ENCODE assay signal across 9 cellular contexts in the genomic region with DNA sequence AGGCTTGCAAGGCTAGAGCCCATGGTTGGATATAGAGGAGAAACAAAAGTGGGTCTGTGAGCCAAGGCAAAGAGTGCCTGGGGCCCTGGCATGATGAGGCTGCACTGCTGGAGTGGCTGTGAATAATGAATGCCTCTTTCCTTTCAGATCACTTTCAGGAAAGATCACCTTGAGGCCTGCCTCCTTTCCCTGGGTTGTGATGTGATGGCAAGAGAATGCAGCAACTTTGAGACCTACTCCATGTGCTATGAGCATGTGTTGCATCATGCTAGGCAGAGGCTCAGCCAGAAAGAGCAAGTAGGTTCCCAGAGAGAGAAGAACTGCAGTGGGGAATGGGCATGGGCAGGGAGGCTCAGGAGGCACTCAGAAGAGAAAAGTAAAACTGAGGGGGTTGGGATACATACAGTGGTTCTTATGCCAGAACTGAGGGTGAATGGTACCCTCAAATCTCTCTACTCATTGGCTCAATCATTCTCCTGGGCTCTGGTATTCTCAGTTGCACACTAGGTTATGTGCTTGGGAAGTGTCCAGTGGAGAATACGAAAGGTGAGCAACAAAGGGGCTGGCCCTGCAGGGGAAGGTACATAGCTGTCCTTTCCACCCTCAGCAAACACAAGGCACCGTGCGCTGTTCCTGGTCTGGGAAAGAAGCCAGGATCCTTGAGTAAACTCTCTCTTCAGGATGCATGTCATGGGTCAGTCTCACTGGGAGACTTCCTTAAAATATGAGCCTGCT. TPM values are rescaled to one million over a fixed set of nuclear protein-coding genes. Genes with fewer than 3 reads are reported as not detected.
A peak's percentile ranks its signal among the peaks of the same experiment; 100 is the strongest.
DNase-seq lines count a peak whose midpoint lies in the region; ATAC-seq, FAIRE-seq and TF ChIP-seq lines count a peak whose summit lies in the region.
"Had no signal": no experiment of that assay in that cellular context is flagged by ENCODE, and none has a peak within 500 bp of the region (broad histone marks: within the 10 kb centered on the region; RNA-seq: fewer than 3 reads in every experiment).

No MANE protein-coding gene starts in this region.

- H3K4me3 ChIP-seq in HCT116 (replicated peaks in 1 of 2; ENCODE audit: low read depth in 1 of 2, low read length in 2 of 2): no peak overlapping the region
- H3K4me3 ChIP-seq in astrocyte of the cerebellum (ENCODE audit: low read depth, low read length): no peak overlapping the region
- no peak overlapping the region for H3K4me3 ChIP-seq in Caco-2 (ENCODE audit: low read depth, low read length)
- no peak overlapping the region for H3K4me3 ChIP-seq in kidney (ENCODE audit: low read length in 2 of 2)

- DNase-seq in HCT116 (ENCODE audit: low read depth, low spot score) (peak; percentile 12), astrocyte of the cerebellum (ENCODE audit: low read depth) (peak; percentile 12), iris pigment epithelial cell (ENCODE audit: low read depth) (peak; percentile 40), NCI-H82 (lab: John Stamatoyannopoulos, UW) (no peak), Caco-2 (no peak), kidney (no peak)
- no peak for DNase-seq in activated CD8-positive, alpha-beta T cell treated with anti-CD3 and anti-CD28 coated beads for 36 hours

- POLR2A ChIA-PET in HCT116 (lab: Charles Lee): no interaction called here
- POLR2A ChIA-PET in Caco-2 (lab: Charles Lee): no interaction called here
- POLR2A ChIA-PET in activated CD8-positive, alpha-beta T cell treated with anti-CD3 and anti-CD28 coated beads for 36 hours (lab: Charles Lee): no interaction called here

- BruUV-seq in HCT116 (replicated peaks; lab: Mats Ljungman, UMichigan): no TSS peak
- no TSS peak for BruUV-seq in Caco-2 (replicated peaks; lab: Mats Ljungman, UMichigan)

- H3K9me3 ChIP-seq in HCT116 (ENCODE audit: control insufficient read depth in 1 of 2, insufficient read depth in 1 of 2, low read depth in 1 of 2, low read length in 2 of 2): no peaks in the 10 kb centered on the region
- no peaks in the 10 kb centered on the region for H3K9me3 ChIP-seq in Caco-2
- H3K9me3 ChIP-seq in kidney (ENCODE audit: control insufficient read depth in 1 of 2, low read length in 2 of 2): no peaks in the 10 kb centered on the region

- peak; percentile 67 for ATAC-seq in HCT116
- ATAC-seq in activated CD8-positive, alpha-beta T cell treated with anti-CD3 and anti-CD28 coated beads for 36 hours: no peak

- TF ChIP-seq CTCF in 22Rv1 (IDR thresholded peaks at IDR 0.05) (no peak), HCT116 (IDR thresholded peaks at IDR 0.05 in 2 of 3, conservative IDR thresholded peaks at IDR 0.05 in 1 of 3; ENCODE audit: borderline replicate concordance in 1 of 3, insufficient read depth in 1 of 3, low read depth in 2 of 3, low read length in 2 of 3) (no peak), astrocyte of the cerebellum (IDR thresholded peaks at IDR 0.05; ENCODE audit: low read depth, low read length, missing control alignments) (no peak), Caco-2 (IDR thresholded peaks at IDR 0.05; ENCODE audit: insufficient read depth in 1 of 2, low read depth in 1 of 2, low read length in 1 of 2, severe bottlenecking in 1 of 2, unreplicated experiment in 1 of 2) (no peak), kidney (IDR thresholded peaks at IDR 0.05; ENCODE audit: borderline replicate concordance, extremely low read depth, insufficient read depth) (no peak)
- TF ChIP-seq CTCF in activated CD8-positive, alpha-beta T cell treated with anti-CD3 and anti-CD28 coated beads for 36 hours (IDR thresholded peaks at IDR 0.05): no peak

- no peaks in the 10 kb centered on the region for H3K9me2 ChIP-seq in HCT116 (ENCODE audit: insufficient read depth)

- peak overlapping the region; percentile 20; the same call in 1 of the 2 replicates for H3K4me2 ChIP-seq in HCT116 (ENCODE audit: low read length)

- H3K27ac ChIP-seq in 22Rv1 (peak overlapping the region; percentile 82), HCT116 (ENCODE audit: low read depth, low read length) (no peak overlapping the region), kidney (ENCODE audit: low read depth in 2 of 2, low read length in 2 of 2) (no peak overlapping the region)

- H3K36me3 Mint-ChIP-seq in Caco-2 (ENCODE audit: insufficient read depth, unreplicated experiment): no peaks in the 10 kb centered on the region
- H3K36me3 Mint-ChIP-seq in activated CD8-positive, alpha-beta T cell treated with anti-CD3 and anti-CD28 coated beads for 36 hours (ENCODE audit: low read depth): no peaks in the 10 kb centered on the region

- no peaks in the 10 kb centered on the region for H3K27me3 ChIP-seq in HCT116 (ENCODE audit: insufficient read depth, low read length)
- no peaks in the 10 kb centered on the region for H3K27me3 ChIP-seq in Caco-2 (replicated peaks; ENCODE audit: control insufficient read depth, insufficient read depth, low read length)

- TF ChIP-seq RAD21 in HCT116 (IDR thresholded peaks at IDR 0.05; ENCODE audit: low read depth): no peak

- H3K9ac ChIP-seq in HCT116 (ENCODE audit: low read length): no peak overlapping the region
- H3K9ac ChIP-seq in kidney (ENCODE audit: low read length in 2 of 2): no peak overlapping the region

- peaks cover 10% of the 10 kb centered on the region for H3K9me3 Mint-ChIP-seq in Caco-2 (ENCODE audit: unreplicated experiment)
- H3K9me3 Mint-ChIP-seq in activated CD8-positive, alpha-beta T cell treated with anti-CD3 and anti-CD28 coated beads for 36 hours: no peaks in the 10 kb centered on the region
- H3K9me3 Mint-ChIP-seq: T-helper 1 cell treated with Interleukin-12 subunit alpha and Interleukin-12 subunit beta and Interleukin-4 antibody, amounts not matched to agents 30 μg/mL and 1 μg/mL, for 36 hours had no signal

- no peak for TF ChIP-seq POLR2A in HCT116 (IDR thresholded peaks at IDR 0.05; ENCODE audit: borderline replicate concordance, extremely low read depth, insufficient read depth, insufficient read length)

- H3K27ac Mint-ChIP-seq in Caco-2 (ENCODE audit: unreplicated experiment): no peak overlapping the region
- H3K27ac Mint-ChIP-seq in activated CD8-positive, alpha-beta T cell treated with anti-CD3 and anti-CD28 coated beads for 36 hours: no peak overlapping the region
- H3K27ac Mint-ChIP-seq: T-helper 1 cell treated with Interleukin-12 subunit alpha and Interleukin-12 subunit beta and Interleukin-4 antibody, amounts not matched to agents 30 μg/mL and 1 μg/mL, for 36 hours had no signal

- H3K36me3 ChIP-seq in HCT116 (ENCODE audit: control insufficient read depth in 1 of 2, insufficient read depth in 2 of 2, low read length in 2 of 2) (no peaks in the 10 kb centered on the region), Caco-2 (ENCODE audit: control insufficient read depth, insufficient read depth, low read length) (no peaks in the 10 kb centered on the region), kidney (ENCODE audit: control insufficient read depth in 1 of 2, insufficient read depth in 2 of 2, low read length in 2 of 2) (no peaks in the 10 kb centered on the region)

- RAD21 ChIA-PET in HCT116 (lab: Charles Lee; ENCODE audit: low non-redundant PET in 1 of 2, low total read pairs in 2 of 2, uncharacterized antibody in 2 of 2, unreplicated experiment in 2 of 2): no interaction called here

- FAIRE-seq in kidney (lab: Jason Lieb, UNC): no peak

- no peaks in the 10 kb centered on the region for H4K20me1 ChIP-seq in HCT116 (ENCODE audit: insufficient read depth)

- H3K27me3 Mint-ChIP-seq in Caco-2 (ENCODE audit: insufficient read depth, unreplicated experiment): no peaks in the 10 kb centered on the region
- no peaks in the 10 kb centered on the region for H3K27me3 Mint-ChIP-seq in activated CD8-positive, alpha-beta T cell treated with anti-CD3 and anti-CD28 coated beads for 36 hours

- H3K79me2 ChIP-seq in HCT116 (ENCODE audit: insufficient read depth, low read length): no peaks in the 10 kb centered on the region

- no peak overlapping the region for H2AFZ ChIP-seq in HCT116 (ENCODE audit: low read depth, low read length, poor library complexity, severe bottlenecking)

- CTCF ChIA-PET in HCT116 (lab: Charles Lee) (no interaction called here), Caco-2 (lab: Charles Lee) (no interaction called here)
- CTCF ChIA-PET in activated CD8-positive, alpha-beta T cell treated with anti-CD3 and anti-CD28 coated beads for 36 hours (lab: Charles Lee): no interaction called here

- H3K4me1 Mint-ChIP-seq in Caco-2 (ENCODE audit: low read depth, unreplicated experiment): no peaks in the 10 kb centered on the region
- peaks cover 7% of the 10 kb centered on the region for H3K4me1 Mint-ChIP-seq in activated CD8-positive, alpha-beta T cell treated with anti-CD3 and anti-CD28 coated beads for 36 hours (ENCODE audit: low read depth)

- in situ Hi-C loops in astrocyte of the cerebellum (cut with HindIII; ENCODE audit: low sequenced_read_pairs): no loop called here

- H3K4me1 ChIP-seq in HCT116 (ENCODE audit: control insufficient read depth in 1 of 2, insufficient read depth in 2 of 2, low read length in 2 of 2) (peaks cover 2 to 11% of the 10 kb centered on the region in 2 experiments; a peak in 3 of 4 replicates), Caco-2 (peaks cover 7% of the 10 kb centered on the region), kidney (ENCODE audit: control insufficient read depth in 1 of 2, insufficient read depth in 1 of 2, low read depth in 1 of 2, low read length in 2 of 2) (peaks cover 2 to 6% of the 10 kb centered on the region in 2 donors)

- intact Hi-C loops in HCT116 (cut with micrococcal nuclease): no loop called here
- intact Hi-C loops in Caco-2 (cut with micrococcal nuclease; ENCODE audit: unreplicated experiment): no loop called here
- intact Hi-C loops in kidney (cut with DNase I): no loop called here
- intact Hi-C loops in activated CD8-positive, alpha-beta T cell treated with anti-CD3 and anti-CD28 coated beads for 36 hours (cut with micrococcal nuclease): no loop called here

- H3K4me3 Mint-ChIP-seq in Caco-2 (ENCODE audit: unreplicated experiment): no peak overlapping the region
- no peak overlapping the region for H3K4me3 Mint-ChIP-seq in activated CD8-positive, alpha-beta T cell treated with anti-CD3 and anti-CD28 coated beads for 36 hours
- H3K4me3 Mint-ChIP-seq: T-helper 1 cell treated with Interleukin-12 subunit alpha and Interleukin-12 subunit beta and Interleukin-4 antibody, amounts not matched to agents 30 μg/mL and 1 μg/mL, for 36 hours had no signal

TF ChIP-seq in HCT116, 20 proteins besides CTCF, POLR2A, EP300 and RAD21 (continues in another document):
- 0 out of 2 replicates have a peak, but pooled peaks have one; percentile 19 for TF ChIP-seq POLR2AphosphoS5 (IDR thresholded peaks at IDR 0.05; ENCODE audit: low read depth, low read length)
- TF ChIP-seq CEBPB (IDR thresholded peaks at IDR 0.05; ENCODE audit: low read depth): peak; percentile 48
- peak; percentile 67; the same call in 1 of the 2 replicates for TF ChIP-seq CBX3 (IDR thresholded peaks at IDR 0.05; ENCODE audit: low read depth)
- TF ChIP-seq, protein P1, sequence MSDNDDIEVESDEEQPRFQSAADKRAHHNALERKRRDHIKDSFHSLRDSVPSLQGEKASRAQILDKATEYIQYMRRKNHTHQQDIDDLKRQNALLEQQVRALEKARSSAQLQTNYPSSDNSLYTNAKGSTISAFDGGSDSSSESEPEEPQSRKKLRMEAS (IDR thresholded peaks at IDR 0.05): peak; percentile 90

RNA-seq across cellular contexts. Expression of a gene that starts 45.9 kb away (rescaled TPM):
- total RNA-seq in HCT116 (2021; ENCODE audit: unreplicated experiment) (171 TPM), Caco-2 (2022) (224 and 228 TPM in 2 replicates), kidney (267 TPM)
- 93.0 and 99.1 TPM in 2 replicates for polyA plus RNA-seq in HCT116 (2012)
- 205 TPM for polyA plus RNA-seq in kidney (ENCODE audit: insufficient read depth, low read depth, low replicate concordance)
- 100 to 1,000 TPM; 144 to 146 TPM for total RNA-seq in activated CD8-positive, alpha-beta T cell treated with anti-CD3 and anti-CD28 coated beads for 36 hours

Comparison
In these comparisons a context has a peak if more than half of its experiments do, and no peak if none do; other contexts are left out.
1. DNase-seq: peak in HCT116 (single experiment), astrocyte of the cerebellum (single experiment) and iris pigment epithelial cell (single experiment); none in NCI-H82 (single experiment), Caco-2 (0 of 2), kidney (single experiment) and activated CD8-positive, alpha-beta T cell treated with anti-CD3 and anti-CD28 coated beads for 36 hours (single experiment).